In the genomic region with DNA sequence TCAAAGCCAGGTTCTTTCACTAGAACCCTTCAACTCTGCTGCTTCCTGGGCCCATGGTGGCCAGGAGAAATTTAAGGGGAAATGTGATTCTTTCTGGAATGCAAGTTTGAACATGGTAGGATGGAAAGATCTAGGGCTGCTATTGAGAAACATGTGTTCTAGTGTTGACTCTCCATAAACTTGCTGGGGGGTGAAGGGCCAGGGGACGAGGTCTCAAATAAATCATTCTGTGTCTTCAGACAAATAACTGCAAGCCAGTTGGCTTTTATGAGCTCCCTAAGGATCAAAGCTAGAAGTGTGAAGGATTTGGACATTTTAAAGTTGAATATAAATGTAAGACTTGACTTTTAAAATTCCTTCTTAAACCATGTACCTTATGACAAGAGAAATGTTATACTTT, we compare ENCODE assay signal across 1 cellular context.
TF ChIP-seq lines count a peak whose summit lies in the region.

No MANE protein-coding gene starts in this region.

TF ChIP-seq in endothelial cell of umbilical vein, 7 proteins besides CTCF, POLR2A, EP300 and RAD21 (continued from another document):
- no peak for TF ChIP-seq POLR2AphosphoS5 (IDR thresholded peaks at IDR 0.05; ENCODE audit: insufficient read depth, low read depth, low read length)
TF ChIP-seq in endothelial cell of umbilical vein: peak in this region for 0.
